In genomic region chr5:882253-883185, GRCh38 we compare ENCODE assay signal across 17 cellular contexts. TPM values are rescaled to one million over a fixed set of nuclear protein-coding genes. Genes with fewer than 3 reads are reported as not detected.
DNase-seq lines count a peak whose midpoint lies in the region; ATAC-seq and TF ChIP-seq lines count a peak whose summit lies in the region.
"Had no signal": no experiment of that assay in that cellular context is flagged by ENCODE, and none has a peak within 500 bp of the region (broad histone marks: within the 10 kb centered on the region; RNA-seq: fewer than 3 reads in every experiment).

No MANE protein-coding gene starts in this region.

- TF ChIP-seq EP300 in sigmoid colon (IDR thresholded peaks at IDR 0.05): no peak

- CTCF ChIA-PET in activated CD4-positive, alpha-beta T cell treated with anti-CD3 and anti-CD28 coated beads for 36 hours (lab: Charles Lee): interaction anchor here (0.6 kb wide), 1 partner anchor 662 kb away, joined by 3 read pairs; no protein-coding TSS in a partner anchor
- CTCF ChIA-PET in RWPE1 (lab: Yijun Ruan, JAX): no interaction called here

- peaks cover 16% of the 10 kb centered on the region for H3K4me1 Mint-ChIP-seq in activated CD4-positive, alpha-beta T cell treated with anti-CD3 and anti-CD28 coated beads for 36 hours
- H3K4me1 Mint-ChIP-seq in chondrocyte (ENCODE audit: low read depth): no peaks in the 10 kb centered on the region

- no peaks in the 10 kb centered on the region for H3K27me3 Mint-ChIP-seq in activated CD4-positive, alpha-beta T cell treated with anti-CD3 and anti-CD28 coated beads for 36 hours
- no peaks in the 10 kb centered on the region for H3K27me3 Mint-ChIP-seq in chondrocyte (ENCODE audit: low read depth)

- no peaks in the 10 kb centered on the region for H3K9me3 ChIP-seq in sigmoid colon
- H3K9me3 ChIP-seq: ovary had no signal

- peak overlapping the region; percentile 63 for H3K4me3 Mint-ChIP-seq in activated CD4-positive, alpha-beta T cell treated with anti-CD3 and anti-CD28 coated beads for 36 hours
- H3K4me3 Mint-ChIP-seq in chondrocyte (ENCODE audit: unreplicated experiment): no peak overlapping the region

- H3K27me3 ChIP-seq in sigmoid colon: no peaks in the 10 kb centered on the region
- H3K27me3 ChIP-seq: ovary had no signal

- no peaks in the 10 kb centered on the region for H3K4me1 ChIP-seq in sigmoid colon

- TF ChIP-seq CTCF in RWPE1 (conservative IDR thresholded peaks at IDR 0.05; ENCODE audit: low read depth) (no peak), chondrocyte (IDR thresholded peaks at IDR 0.05) (no peak), sigmoid colon (IDR thresholded peaks at IDR 0.05) (no peak)

- no peak for DNase-seq in activated CD4-positive, alpha-beta T cell treated with anti-CD3 and anti-CD28 coated beads for 36 hours
- no peak for DNase-seq in activated CD4-positive, alpha-beta T cell treated with anti-CD3 and anti-CD28 coated beads for 1 hour
- DNase-seq in RWPE1 (ENCODE audit: low spot score) (no peak), chondrocyte (ENCODE audit: low spot score) (no peak), sigmoid colon (peak; percentile 42), KG1 (lab: John Stamatoyannopoulos, UW) (no peak), hepatic stellate cell (ENCODE audit: low spot score) (no peak)
- DNase-seq: activated CD8-positive, alpha-beta memory T cell treated with anti-CD3 and anti-CD28 coated beads for 24 hours; erythroblast; Karpas-422; mesendoderm; NCI-H1417 treated with DMSO at 0.1 percent for 48 hours; NCI-H226; Right ventricle myocardium superior had no signal

- peaks cover 11% of the 10 kb centered on the region for H3K9me3 Mint-ChIP-seq in activated CD4-positive, alpha-beta T cell treated with anti-CD3 and anti-CD28 coated beads for 36 hours (ENCODE audit: low read depth)
- H3K9me3 Mint-ChIP-seq in chondrocyte (ENCODE audit: low read depth): no peaks in the 10 kb centered on the region

- peaks cover 74% of the 10 kb centered on the region for H3K36me3 Mint-ChIP-seq in activated CD4-positive, alpha-beta T cell treated with anti-CD3 and anti-CD28 coated beads for 36 hours (ENCODE audit: low read depth)
- peaks cover 56% of the 10 kb centered on the region for H3K36me3 Mint-ChIP-seq in chondrocyte (ENCODE audit: low read depth)

- no peak for ATAC-seq in activated CD4-positive, alpha-beta T cell treated with anti-CD3 and anti-CD28 coated beads for 36 hours
- no peak for ATAC-seq in GM21786 (IDR thresholded peaks at IDR 0.05; ENCODE audit: unreplicated experiment)

- WGBS in sigmoid colon, 2 donors: 88 to 94% methylated on average over 33 of the region's 33 CpGs

- peaks cover 42 to 80% (median 66%) of the 10 kb centered on the region in 4 donors for H3K36me3 ChIP-seq in sigmoid colon
- H3K36me3 ChIP-seq: ovary had no signal

- POLR2A ChIA-PET in activated CD4-positive, alpha-beta T cell treated with anti-CD3 and anti-CD28 coated beads for 36 hours (lab: Charles Lee): no interaction called here
- POLR2A ChIA-PET in RWPE1 (lab: Yijun Ruan, JAX; ENCODE audit: low non-redundant PET): no interaction called here

- peak overlapping the region; percentile 18; the same call in 1 of the 2 replicates for H3K27ac ChIP-seq in RWPE1
- no peak overlapping the region for H3K27ac ChIP-seq in sigmoid colon
- H3K27ac ChIP-seq: C4-2B, ovary had no signal

- H3K27ac Mint-ChIP-seq in activated CD4-positive, alpha-beta T cell treated with anti-CD3 and anti-CD28 coated beads for 36 hours: peak overlapping the region; percentile 75
- H3K27ac Mint-ChIP-seq in chondrocyte (ENCODE audit: unreplicated experiment): peak overlapping the region; percentile 1

- no peak for TF ChIP-seq POLR2A in sigmoid colon (IDR thresholded peaks at IDR 0.05)

- intact Hi-C loops in activated CD4-positive, alpha-beta T cell treated with anti-CD3 and anti-CD28 coated beads for 36 hours (cut with DNase I, micrococcal nuclease): no loop called here
- intact Hi-C loops in sigmoid colon (cut with DNase I): no loop called here

- no peak overlapping the region for H3K4me3 ChIP-seq in sigmoid colon
- H3K4me3 ChIP-seq: ovary had no signal

RNA-seq across cellular contexts. Expression of gene BRD9, which starts 10.1 kb away (rescaled TPM):
- 10 to 100 TPM; 46.7 to 49.7 TPM for total RNA-seq in activated CD4-positive, alpha-beta T cell treated with anti-CD3 and anti-CD28 coated beads for 36 hours
- total RNA-seq in chondrocyte: 26.5 to 30.4 TPM (median 30.1 TPM) in 3 replicates
- 10 to 100 TPM; 21.4 to 38.8 (median 24.6) TPM for total RNA-seq in sigmoid colon
- 10 to 100 TPM; 12.9 to 28.3 (median 14.4) TPM for polyA plus RNA-seq in sigmoid colon

RNA-seq across cellular contexts. Expression of gene TRIP13, which starts 10.2 kb away (rescaled TPM):
- 10 to 100 TPM; 34.4 to 34.7 TPM for total RNA-seq in activated CD4-positive, alpha-beta T cell treated with anti-CD3 and anti-CD28 coated beads for 36 hours
- total RNA-seq in chondrocyte (4.9 to 8.1 TPM (median 6.4 TPM) in 3 replicates), sigmoid colon (under 1 TPM in 3 of 4 donors, not detected in 1; 0.16 to 0.83 (median 0.54) TPM)
- polyA plus RNA-seq in sigmoid colon: 1 to 10 TPM; 1.2 to 7.7 (median 3.9) TPM

RNA-seq across cellular contexts. Expression of gene ZDHHC11, which starts 31.7 kb away (rescaled TPM):
- 1 to 10 TPM; 6.4 to 8.5 TPM for total RNA-seq in activated CD4-positive, alpha-beta T cell treated with anti-CD3 and anti-CD28 coated beads for 36 hours
- total RNA-seq in chondrocyte (1.9 to 4.7 TPM (median 2.3 TPM) in 3 replicates), sigmoid colon (1 to 10 TPM; 1.8 to 8.0 (median 3.7) TPM)
- polyA plus RNA-seq in sigmoid colon: 1 to 10 TPM in 1 of 3 donors, under 1 TPM in 1, not detected in 1; 0.60 to 4.9 TPM
